15 cellular contexts compared by ENCODE assay signal in the genomic region with DNA sequence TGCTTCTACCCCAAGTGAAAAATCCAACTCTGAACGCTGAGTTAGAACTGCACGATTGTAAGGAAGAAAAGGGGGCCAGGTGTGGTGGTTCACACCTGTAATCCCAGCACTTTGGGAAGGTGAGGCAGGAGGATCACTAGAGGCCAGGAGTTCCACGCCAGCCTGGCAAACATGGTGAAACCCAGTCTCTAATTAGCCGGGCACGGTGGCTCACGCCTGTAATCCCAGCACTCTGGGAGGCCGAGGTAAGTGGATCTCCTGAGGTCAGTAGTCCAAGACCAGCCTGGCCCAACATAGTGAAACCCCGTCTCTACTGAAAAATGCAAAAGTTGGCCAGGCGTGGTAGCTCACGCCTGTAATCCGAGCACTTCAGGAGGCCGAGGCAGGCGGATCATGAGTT. TPM values are rescaled to one million over a fixed set of nuclear protein-coding genes. Genes with fewer than 3 reads are reported as not detected.
A peak's percentile ranks its signal among the peaks of the same experiment; 100 is the strongest.
DNase-seq lines count a peak whose midpoint lies in the region; ATAC-seq and TF ChIP-seq lines count a peak whose summit lies in the region.
"Had no signal": no experiment of that assay in that cellular context is flagged by ENCODE, and none has a peak within 500 bp of the region (broad histone marks: within the 10 kb centered on the region; RNA-seq: fewer than 3 reads in every experiment).

No MANE protein-coding gene starts in this region.

- H3K9me3 ChIP-seq in upper lobe of right lung (no peaks in the 10 kb centered on the region), mucosa of descending colon (no peaks in the 10 kb centered on the region)
- H3K9me3 ChIP-seq: BLaER1 treated with 17β-estradiol and CSF1 and Interleukin-3, amounts not matched to agents 10 nM and 100 nM had no signal

- no peak for ATAC-seq in upper lobe of right lung
- no peak for ATAC-seq in mucosa of descending colon
- ATAC-seq: HCT116 had no signal

- H3K4me3 Mint-ChIP-seq in dendritic cell treated with granulocyte-macrophage colony-stimulating factor and Interleukin-4, amounts not matched to agents 40 ng/mL and 50 ng/mL, for 4 days, result no peak overlapping the region
- H3K4me3 Mint-ChIP-seq: CD4-positive, CD25-positive, alpha-beta regulatory T cell had no signal

- peak overlapping the region; percentile 32 for H3K27ac Mint-ChIP-seq in dendritic cell treated with granulocyte-macrophage colony-stimulating factor and Interleukin-4, amounts not matched to agents 40 ng/mL and 50 ng/mL, for 4 days
- H3K27ac Mint-ChIP-seq: CD4-positive, CD25-positive, alpha-beta regulatory T cell had no signal

- H3K36me3 ChIP-seq in upper lobe of right lung, result peaks cover 76% of the 10 kb centered on the region
- peaks cover 26% of the 10 kb centered on the region for H3K36me3 ChIP-seq in mucosa of descending colon (ENCODE audit: low read depth)

- TF ChIP-seq CTCF in upper lobe of right lung (IDR thresholded peaks at IDR 0.05) (no peak), mucosa of descending colon (IDR thresholded peaks at IDR 0.05) (no peak)

- H3K4me1 ChIP-seq in upper lobe of right lung (no peaks in the 10 kb centered on the region), mucosa of descending colon (ENCODE audit: low read depth) (no peaks in the 10 kb centered on the region)
- H3K4me1 ChIP-seq: BLaER1 treated with 17β-estradiol and CSF1 and Interleukin-3, amounts not matched to agents 10 nM and 100 nM had no signal

- no peaks in the 10 kb centered on the region for H3K9me3 Mint-ChIP-seq in dendritic cell treated with granulocyte-macrophage colony-stimulating factor and Interleukin-4, amounts not matched to agents 40 ng/mL and 50 ng/mL, for 4 days
- H3K9me3 Mint-ChIP-seq: CD4-positive, CD25-positive, alpha-beta regulatory T cell had no signal

- intact Hi-C loops in dendritic cell treated with granulocyte-macrophage colony-stimulating factor and Interleukin-4, amounts not matched to agents 40 ng/mL and 50 ng/mL, for 4 days (cut with micrococcal nuclease), result no loop called here
- intact Hi-C loops in posterior vena cava (cut with DNase I) (no loop called here), upper lobe of right lung (cut with DNase I) (no loop called here), mucosa of descending colon (cut with DNase I, micrococcal nuclease) (no loop called here)

- peaks cover 99% of the 10 kb centered on the region for H3K36me3 Mint-ChIP-seq in dendritic cell treated with granulocyte-macrophage colony-stimulating factor and Interleukin-4, amounts not matched to agents 40 ng/mL and 50 ng/mL, for 4 days (ENCODE audit: low read depth)

- no peaks in the 10 kb centered on the region for H3K27me3 Mint-ChIP-seq in dendritic cell treated with granulocyte-macrophage colony-stimulating factor and Interleukin-4, amounts not matched to agents 40 ng/mL and 50 ng/mL, for 4 days
- H3K27me3 Mint-ChIP-seq: CD4-positive, CD25-positive, alpha-beta regulatory T cell had no signal

- DNase-seq in activated effector memory CD4-positive, alpha-beta T cell treated with anti-CD3 and anti-CD28 coated beads, Interleukin-2, amount 50 U/mL, for 16 hours, result peak; percentile 25
- no peak for DNase-seq in activated effector memory CD4-positive, alpha-beta T cell treated with Interleukin-2 at 50 U/mL for 16 hours
- DNase-seq in posterior vena cava (ENCODE audit: low spot score) (peak; percentile 13), upper lobe of right lung (peak; percentile 45), amniotic stem cell (lab: John Stamatoyannopoulos, UW) (no peak), mucosa of descending colon (no peak), NCI-H2107 (lab: John Stamatoyannopoulos, UW) (no peak)
- DNase-seq: ACHN; CD4-positive, CD25-positive, alpha-beta regulatory T cell; DMS53; GF-D8 had no signal

- H3K27me3 ChIP-seq in upper lobe of right lung, result no peaks in the 10 kb centered on the region
- H3K27me3 ChIP-seq: BLaER1 treated with 17β-estradiol and CSF1 and Interleukin-3, amounts not matched to agents 10 nM and 100 nM had no signal

- no peak overlapping the region for H3K27ac ChIP-seq in upper lobe of right lung
- H3K27ac ChIP-seq: BLaER1 treated with 17β-estradiol and CSF1 and Interleukin-3, amounts not matched to agents 10 nM and 100 nM; HL-60 had no signal

- no peak overlapping the region for H3K4me3 ChIP-seq in upper lobe of right lung
- no peak overlapping the region for H3K4me3 ChIP-seq in mucosa of descending colon
- H3K4me3 ChIP-seq: BLaER1 treated with 17β-estradiol and CSF1 and Interleukin-3, amounts not matched to agents 10 nM and 100 nM had no signal

- H3K4me1 Mint-ChIP-seq in dendritic cell treated with granulocyte-macrophage colony-stimulating factor and Interleukin-4, amounts not matched to agents 40 ng/mL and 50 ng/mL, for 4 days (ENCODE audit: low read depth), result no peaks in the 10 kb centered on the region

RNA-seq across cellular contexts. Expression of a gene that starts 9.0 kb away (rescaled TPM):
- 10 to 100 TPM; 22.5 to 38.4 TPM for total RNA-seq in posterior vena cava
- 75.1 TPM for total RNA-seq in upper lobe of right lung
- 10 to 100 TPM; 55.9 to 82.1 (median 74.3) TPM for total RNA-seq in mucosa of descending colon

Comparison
In these comparisons a context has a peak if more than half of its experiments do, and no peak if none do; other contexts are left out.
1. DNase-seq: peak in activated effector memory CD4-positive, alpha-beta T cell treated with anti-CD3 and anti-CD28 coated beads, Interleukin-2, amount 50 U/mL, for 16 hours (single experiment), posterior vena cava (single experiment) and upper lobe of right lung (single experiment); none in activated effector memory CD4-positive, alpha-beta T cell treated with Interleukin-2 at 50 U/mL for 16 hours (single experiment), amniotic stem cell (single experiment), mucosa of descending colon (0 of 3) and NCI-H2107 (single experiment).